ENCODE assay signal across 1 cellular context in genomic region chr1:156704166-156704711, GRCh38.
TF ChIP-seq lines count a peak whose summit lies in the region.

No MANE protein-coding gene starts in this region.

TF ChIP-seq in H1, 55 proteins besides CTCF, POLR2A, EP300 and RAD21:
- no peak for TF ChIP-seq TBP (IDR thresholded peaks at IDR 0.05; ENCODE audit: low read depth, low read length)
- no peak for TF ChIP-seq CHD7 (IDR thresholded peaks at IDR 0.05; ENCODE audit: insufficient replicate concordance, low read length)
- TF ChIP-seq CEBPB (IDR thresholded peaks at IDR 0.05; ENCODE audit: low read depth, low read length): no peak
- no peak for TF ChIP-seq BACH1 (IDR thresholded peaks at IDR 0.05; ENCODE audit: low read length)
- TF ChIP-seq BCL11A (IDR thresholded peaks at IDR 0.05; ENCODE audit: low read depth in 2 of 2, low read length in 2 of 2): no peak
- TF ChIP-seq MAX (IDR thresholded peaks at IDR 0.05): no peak
- TF ChIP-seq HDAC6 (IDR thresholded peaks at IDR 0.05; ENCODE audit: low read depth, low read length): no peak
- TF ChIP-seq KDM1A (IDR thresholded peaks at IDR 0.05; ENCODE audit: borderline replicate concordance, low read length): no peak; the same call in 1 of the 2 replicates
- no peak for TF ChIP-seq EGR1 (IDR thresholded peaks at IDR 0.05; ENCODE audit: borderline replicate concordance, low read depth, low read length)
- no peak for TF ChIP-seq TAF1 (IDR thresholded peaks at IDR 0.05; ENCODE audit: low read depth, low read length)
- TF ChIP-seq JUND (IDR thresholded peaks at IDR 0.05; ENCODE audit: low read length): no peak
- no peak for TF ChIP-seq ASH2L (IDR thresholded peaks at IDR 0.05; ENCODE audit: low read length)
